Comparison of ENCODE assay signal across 6 cellular contexts in genomic region chr2:200863655-200864205, GRCh38. TPM values are rescaled to one million over a fixed set of nuclear protein-coding genes. Genes with fewer than 3 reads are reported as not detected.
DNase-seq lines count a peak whose midpoint lies in the region; ATAC-seq and TF ChIP-seq lines count a peak whose summit lies in the region.

No MANE protein-coding gene starts in this region.

- intact Hi-C loops in left lung (cut with DNase I), result no loop called here

- TF ChIP-seq CTCF in left lung (IDR thresholded peaks at IDR 0.05), result no peak

- no peaks in the 10 kb centered on the region for H3K27me3 ChIP-seq in left lung

- peaks cover 39% of the 10 kb centered on the region for H3K36me3 Mint-ChIP-seq in activated T-cell treated with anti-CD3 and anti-CD28 coated beads, Interleukin-2, amount 50 U/mL, for 4 hours (ENCODE audit: insufficient read depth)

- H3K9me3 ChIP-seq in left lung, result no peaks in the 10 kb centered on the region

- no peaks in the 10 kb centered on the region for H3K27me3 Mint-ChIP-seq in activated T-cell treated with anti-CD3 and anti-CD28 coated beads, Interleukin-2, amount 50 U/mL, for 4 hours (ENCODE audit: low read depth)

- DNase-seq in COLO668 (lab: John Stamatoyannopoulos, UW; ENCODE audit: unreplicated experiment) (peak; percentile 30), left lung (no peak), NCI-H2029 (lab: John Stamatoyannopoulos, UW) (no peak)
- no peak for DNase-seq in activated T-cell treated with anti-CD3 and anti-CD28 coated beads, Interleukin-2, amount 50 U/mL, for 4 hours

- ATAC-seq in HG02623 (IDR thresholded peaks at IDR 0.05; ENCODE audit: unreplicated experiment) (peak; percentile 3), left lung (peak; percentile 3), HG03025 (IDR thresholded peaks at IDR 0.05; ENCODE audit: low FRiP score, unreplicated experiment) (no peak)
- peak in 1 of 2 donors; percentile 2 for ATAC-seq in activated T-cell treated with anti-CD3 and anti-CD28 coated beads, Interleukin-2, amount 50 U/mL, for 4 hours

- peaks cover 0 to 22% of the 10 kb centered on the region in 2 donors for H3K36me3 ChIP-seq in left lung

- H3K27ac ChIP-seq in left lung, result peak overlapping the region; percentile 100

- no peaks in the 10 kb centered on the region for H3K9me3 Mint-ChIP-seq in activated T-cell treated with anti-CD3 and anti-CD28 coated beads, Interleukin-2, amount 50 U/mL, for 4 hours

- H3K4me1 ChIP-seq in left lung, result peaks cover 32 to 61% of the 10 kb centered on the region in 2 donors

- H3K4me3 ChIP-seq in left lung, result peak overlapping the region; percentile 80 to 98

- peaks cover 43% of the 10 kb centered on the region for H3K4me1 Mint-ChIP-seq in activated T-cell treated with anti-CD3 and anti-CD28 coated beads, Interleukin-2, amount 50 U/mL, for 4 hours (ENCODE audit: low read depth)

- H3K4me3 Mint-ChIP-seq in activated T-cell treated with anti-CD3 and anti-CD28 coated beads, Interleukin-2, amount 50 U/mL, for 4 hours, result peak overlapping the region; percentile 94

RNA-seq across cellular contexts. Expression of gene CLK1, which starts 0.7 kb away (rescaled TPM):
- total RNA-seq in activated T-cell treated with anti-CD3 and anti-CD28 coated beads, Interleukin-2, amount 50 U/mL, for 4 hours, result 100 to 1,000 TPM in 2 of 3 donors, 10 to 100 TPM in 1; 90.1 to 113 (median 108) TPM
- total RNA-seq in left lung, result 10 to 100 TPM; 75.9 to 91.2 TPM

RNA-seq across cellular contexts. Expression of gene PPIL3, which starts 25.1 kb away (rescaled TPM):
- 10 to 100 TPM; 24.1 to 49.3 (median 30.2) TPM for total RNA-seq in activated T-cell treated with anti-CD3 and anti-CD28 coated beads, Interleukin-2, amount 50 U/mL, for 4 hours
- 10 to 100 TPM; 26.0 to 31.0 TPM for total RNA-seq in left lung

RNA-seq across cellular contexts. Expression of gene NIF3L1, which starts 25.4 kb away (rescaled TPM):
- 10 to 100 TPM; 18.1 to 25.2 (median 23.6) TPM for total RNA-seq in activated T-cell treated with anti-CD3 and anti-CD28 coated beads, Interleukin-2, amount 50 U/mL, for 4 hours
- total RNA-seq in left lung, result 10 to 100 TPM; 18.4 to 26.2 TPM

RNA-seq across cellular contexts. Expression of gene BZW1, which starts 52.0 kb away (rescaled TPM):
- 100 to 1,000 TPM; 466 to 484 (median 470) TPM for total RNA-seq in activated T-cell treated with anti-CD3 and anti-CD28 coated beads, Interleukin-2, amount 50 U/mL, for 4 hours
- 100 to 1,000 TPM; 211 TPM for total RNA-seq in left lung
